In the genomic region with DNA sequence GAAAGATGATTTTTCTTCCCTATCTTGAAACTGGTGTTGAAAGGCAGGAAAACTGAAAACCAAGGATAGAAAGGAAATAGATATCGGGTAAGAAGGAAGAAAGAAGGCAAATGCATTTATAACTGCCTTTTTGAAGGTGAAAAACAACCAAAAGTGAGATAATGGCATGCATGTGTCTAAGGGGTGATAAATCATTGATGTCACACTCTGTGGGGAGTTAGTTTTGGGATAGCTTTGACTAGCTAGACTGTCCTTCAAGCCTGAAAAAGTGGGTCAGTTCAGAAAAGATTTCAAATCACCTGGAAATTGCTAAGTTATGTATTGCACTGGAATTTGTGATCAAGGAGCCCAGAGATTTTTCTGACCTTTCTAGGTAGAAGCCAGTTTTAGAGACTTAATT, we compare ENCODE assay signal across 35 cellular contexts.
"Had no signal": no experiment of that assay in that cellular context is flagged by ENCODE, and none has a peak within 500 bp of the region (broad histone marks: within the 10 kb centered on the region; RNA-seq: fewer than 3 reads in every experiment).

No MANE protein-coding gene starts in this region.

- H3K9me3 Mint-ChIP-seq: activated CD4-positive, alpha-beta memory T cell treated with anti-CD3 and anti-CD28 coated beads for 36 hours; activated naive CD8-positive, alpha-beta T cell treated with anti-CD3 and anti-CD28 coated beads for 36 hours; activated T-cell treated with anti-CD3 and anti-CD28 coated beads, Interleukin-2, amount 50 U/mL, for 4 hours; activated T-helper 1 cell treated with anti-CD3 and anti-CD28 coated beads, Interleukin-12 subunit alpha, Interleukin-12 subunit beta, Interleukin-2, Interleukin-4 antibody, amounts not matched to agents 30 ng/mL and 10 ng/mL and 1 ng/mL, durations not matched to agents 14 hours and 24 hours and 36 hours; T-helper 1 cell treated with Interleukin-12 subunit alpha and Interleukin-12 subunit beta and Interleukin-4 antibody, amounts not matched to agents 30 μg/mL and 1 μg/mL, for 36 hours; T-helper 2 cell treated with Interferon-gamma antibody and Interleukin-4, amounts not matched to agents 5 μg/mL and 100 μg/mL, for 36 hours had no signal

- ATAC-seq: activated T-cell treated with anti-CD3 and anti-CD28 coated beads, Interleukin-2, amount 50 U/mL, for 4 hours; PC-3 had no signal

- H3K4me2 ChIP-seq: KMS-11, SK-N-SH had no signal

- H3K36me3 ChIP-seq: brain microvascular endothelial cell, Peyer's patch, SJSA1 had no signal

- H3K9ac ChIP-seq: KMS-11, SK-N-SH had no signal

- FAIRE-seq: TTC549 had no signal

- H3K4me3 Mint-ChIP-seq: activated CD4-positive, alpha-beta memory T cell treated with anti-CD3 and anti-CD28 coated beads for 36 hours; activated naive CD8-positive, alpha-beta T cell treated with anti-CD3 and anti-CD28 coated beads for 36 hours; activated T-cell treated with anti-CD3 and anti-CD28 coated beads, Interleukin-2, amount 50 U/mL, for 4 hours; activated T-helper 1 cell treated with anti-CD3 and anti-CD28 coated beads, Interleukin-12 subunit alpha, Interleukin-12 subunit beta, Interleukin-2, Interleukin-4 antibody, amounts not matched to agents 30 ng/mL and 10 ng/mL and 1 ng/mL, durations not matched to agents 14 hours and 24 hours and 36 hours; T-helper 1 cell treated with Interleukin-12 subunit alpha and Interleukin-12 subunit beta and Interleukin-4 antibody, amounts not matched to agents 30 μg/mL and 1 μg/mL, for 36 hours; T-helper 2 cell treated with Interferon-gamma antibody and Interleukin-4, amounts not matched to agents 5 μg/mL and 100 μg/mL, for 36 hours had no signal

- H3K4me3 ChIP-seq: Peyer's patch, SJSA1 had no signal

- H3K36me3 Mint-ChIP-seq: activated CD4-positive, alpha-beta memory T cell treated with anti-CD3 and anti-CD28 coated beads for 36 hours had no signal

- H3K9me3 ChIP-seq: Peyer's patch, SJSA1, SK-N-SH had no signal

- DNase-seq: activated CD4-positive, alpha-beta T cell treated with anti-CD3 and anti-CD28 coated beads, Interleukin-2, amount 50 U/mL, for 1 hour; activated CD8-positive, alpha-beta memory T cell treated with anti-CD3 and anti-CD28 coated beads, Interleukin-2, amount 50 U/mL, for 4 hours; activated gamma-delta T cell treated with Interleukin-2 at 50 U/mL for 16 hours; activated naive CD4-positive, alpha-beta T cell treated with anti-CD3 and anti-CD28 coated beads, Interleukin-2, amount 50 U/mL, for 16 hours; activated naive CD8-positive, alpha-beta T cell treated with anti-CD3 and anti-CD28 coated beads for 36 hours; activated T-cell treated with anti-CD3 and anti-CD28 coated beads for 4 hours; activated T-cell treated with anti-CD3 and anti-CD28 coated beads, Interleukin-2, amount 50 U/mL, for 4 hours; amniotic stem cell; aorta; brain microvascular endothelial cell; central memory CD4-positive, alpha-beta T cell; MM.1S; NCI-H1092 treated with DMSO at 0.1 percent for 48 hours; NCI-H1417; NCI-H146; NCI-H187; NCI-H2029 treated with DMSO at 0.1 percent for 48 hours; NCI-H2107; NCI-H2171; NCI-H510A; NCI-H526; NCI-H748 treated with DMSO at 0.1 percent for 48 hours; NK-92 treated with Interleukin-12 subunit alpha and Interleukin-12 subunit beta, amount 100 ng/mL, for 24 hours; PC-3; Peyer's patch; RPMI8226; SHP77 treated with DMSO at 0.1 percent for 48 hours; SK-N-SH had no signal

- H3K27ac ChIP-seq: brain microvascular endothelial cell, KMS-11, Peyer's patch, SJSA1 had no signal

- H3K27ac Mint-ChIP-seq: activated T-helper 1 cell treated with anti-CD3 and anti-CD28 coated beads, Interleukin-12 subunit alpha, Interleukin-12 subunit beta, Interleukin-2, Interleukin-4 antibody, amounts not matched to agents 30 ng/mL and 10 ng/mL and 1 ng/mL, durations not matched to agents 14 hours and 24 hours and 36 hours; T-helper 1 cell treated with Interleukin-12 subunit alpha and Interleukin-12 subunit beta and Interleukin-4 antibody, amounts not matched to agents 30 μg/mL and 1 μg/mL, for 36 hours; T-helper 2 cell treated with Interferon-gamma antibody and Interleukin-4, amounts not matched to agents 5 μg/mL and 100 μg/mL, for 36 hours had no signal

- H3K27me3 ChIP-seq: Peyer's patch, SJSA1 had no signal
